In the genomic region with DNA sequence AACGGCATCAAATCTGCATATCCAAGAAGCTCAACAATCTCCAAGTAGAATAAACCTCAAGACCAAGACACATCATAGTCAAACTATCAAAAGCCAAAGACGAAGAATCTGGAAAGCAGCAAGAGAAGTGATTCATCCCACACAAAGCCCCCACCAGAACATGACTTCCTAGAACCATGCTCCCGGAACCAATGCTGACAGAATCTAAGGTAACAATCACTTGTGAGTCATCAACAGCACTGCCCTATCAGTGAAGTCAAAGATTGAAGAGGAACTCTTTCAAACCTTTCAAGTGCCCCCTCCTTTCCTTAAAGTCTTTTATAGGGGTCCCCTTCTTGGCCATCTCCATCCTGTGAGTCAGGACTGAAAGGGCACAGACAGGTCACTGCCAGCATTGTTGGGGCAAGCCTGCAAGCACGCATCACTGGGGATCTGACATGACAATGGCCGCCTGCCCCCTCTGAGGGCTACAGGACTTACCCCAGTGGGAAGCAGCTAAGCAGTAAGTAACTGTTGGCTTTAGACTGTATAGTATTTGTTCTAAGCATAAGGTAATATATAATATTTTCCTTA, we compare ENCODE assay signal across 14 cellular contexts. TPM values are rescaled to one million over a fixed set of nuclear protein-coding genes. Genes with fewer than 3 reads are reported as not detected.
DNase-seq lines count a peak whose midpoint lies in the region; ATAC-seq and TF ChIP-seq lines count a peak whose summit lies in the region.
"Had no signal": no experiment of that assay in that cellular context is flagged by ENCODE, and none has a peak within 500 bp of the region (broad histone marks: within the 10 kb centered on the region; RNA-seq: fewer than 3 reads in every experiment).

Gene CCDC70, plus strand, starts transcription at position 242 of the 573 bp plus-strand sequence. CDS start 3,443 bp downstream, outside the sequence.

- H3K27me3 ChIP-seq in RWPE2 (ENCODE audit: insufficient read depth, poor library complexity, severe bottlenecking) (no peaks in the 10 kb centered on the region), aorta (ENCODE audit: control insufficient read depth in 1 of 2, insufficient read depth in 2 of 2, low read length in 1 of 2) (no peaks in the 10 kb centered on the region)

- WGBS in aorta, 2 donors: 87 to 90% methylated on average over 5 of the region's 5 CpGs

- H3K4me3 ChIP-seq in RWPE2 (ENCODE audit: severe bottlenecking): no peak within 1 kb of the TSS
- no peak within 1 kb of the TSS for H3K4me3 ChIP-seq in aorta (ENCODE audit: low read length in 2 of 2)

- no peak within 1 kb of the TSS for H3K4me3 Mint-ChIP-seq in natural killer cell treated with Interleukin-12 subunit alpha and Interleukin-12 subunit beta and Interleukin-15 and Interleukin-18, amount 100 ng/mL, for 72 hours
- no peak within 1 kb of the TSS for H3K4me3 Mint-ChIP-seq in natural killer cell
- peak within 1 kb of the TSS; percentile 14 to 36 for H3K4me3 Mint-ChIP-seq in stimulated activated naive CD8-positive, alpha-beta T cell treated with anti-CD3 and anti-CD28 coated beads, Interleukin-15, amount 100 ng/mL, for 72 hours
- no peak within 1 kb of the TSS for H3K4me3 Mint-ChIP-seq in osteocyte (ENCODE audit: unreplicated experiment)
- H3K4me3 Mint-ChIP-seq: activated naive CD8-positive, alpha-beta T cell; effector memory CD8-positive, alpha-beta T cell; IgD-negative memory B cell had no signal

- intact Hi-C loops in natural killer cell (cut with micrococcal nuclease) (no loop called here), aorta (cut with DNase I) (no loop called here)

- DNase-seq in natural killer cell treated with Interleukin-12 subunit alpha and Interleukin-12 subunit beta and Interleukin-15 and Interleukin-18, amount 100 ng/mL, for 72 hours (ENCODE audit: low spot score): no peak
- no peak for DNase-seq in natural killer cell
- DNase-seq in RWPE2 (ENCODE audit: low spot score): no peak
- peak; percentile 69 for DNase-seq in dermis blood vessel endothelial cell
- DNase-seq in stimulated activated naive CD8-positive, alpha-beta T cell treated with anti-CD3 and anti-CD28 coated beads, Interleukin-15, amount 100 ng/mL, for 72 hours: peak; percentile 18 to 58
- no peak for DNase-seq in osteocyte (ENCODE audit: extremely low spot score, unreplicated experiment)
- DNase-seq in aorta: no peak
- DNase-seq: effector memory CD8-positive, alpha-beta T cell had no signal

- H3K36me3 Mint-ChIP-seq in natural killer cell treated with Interleukin-12 subunit alpha and Interleukin-12 subunit beta and Interleukin-15 and Interleukin-18, amount 100 ng/mL, for 72 hours: no peaks in the 10 kb centered on the region
- H3K36me3 Mint-ChIP-seq in natural killer cell (no peaks in the 10 kb centered on the region), osteocyte (ENCODE audit: unreplicated experiment) (no peaks in the 10 kb centered on the region)
- H3K36me3 Mint-ChIP-seq: activated naive CD8-positive, alpha-beta T cell had no signal

- peaks cover 26% of the 10 kb centered on the region for H3K4me1 ChIP-seq in RWPE2 (ENCODE audit: insufficient read depth, poor library complexity, severe bottlenecking)
- no peaks in the 10 kb centered on the region for H3K4me1 ChIP-seq in aorta (ENCODE audit: control insufficient read depth in 1 of 2, insufficient read depth in 2 of 2, low read length in 2 of 2)

- H3K9me3 ChIP-seq in RWPE2 (ENCODE audit: severe bottlenecking) (no peaks in the 10 kb centered on the region), aorta (ENCODE audit: control insufficient read depth, low read length) (no peaks in the 10 kb centered on the region)

- H3K36me3 ChIP-seq in RWPE2 (ENCODE audit: low read depth): no peaks in the 10 kb centered on the region
- no peaks in the 10 kb centered on the region for H3K36me3 ChIP-seq in aorta (ENCODE audit: control insufficient read depth in 1 of 2, insufficient read depth in 2 of 2, low read length in 1 of 2)

- peaks cover 0 to 9% of the 10 kb centered on the region in 2 donors for H3K4me1 Mint-ChIP-seq in natural killer cell treated with Interleukin-12 subunit alpha and Interleukin-12 subunit beta and Interleukin-15 and Interleukin-18, amount 100 ng/mL, for 72 hours (ENCODE audit: low read depth in 2 of 2)
- peaks cover 0 to 5% of the 10 kb centered on the region in 2 donors for H3K4me1 Mint-ChIP-seq in natural killer cell
- peaks cover 26% of the 10 kb centered on the region for H3K4me1 Mint-ChIP-seq in stimulated activated naive CD8-positive, alpha-beta T cell treated with anti-CD3 and anti-CD28 coated beads, Interleukin-15, amount 100 ng/mL, for 72 hours
- H3K4me1 Mint-ChIP-seq in osteocyte (ENCODE audit: unreplicated experiment): peaks cover 16% of the 10 kb centered on the region

- peak; percentile 55 to 76 for ATAC-seq in natural killer cell treated with Interleukin-12 subunit alpha and Interleukin-12 subunit beta and Interleukin-15 and Interleukin-18, amount 100 ng/mL, for 72 hours
- ATAC-seq in natural killer cell (no peak), RWPE2 (ENCODE audit: low read depth) (peak; percentile 65; the same call in 1 of the 3 replicates), aorta (ENCODE audit: low FRiP score) (no peak), GM19023 (IDR thresholded peaks at IDR 0.05; ENCODE audit: unreplicated experiment) (no peak)
- ATAC-seq in stimulated activated naive CD8-positive, alpha-beta T cell treated with anti-CD3 and anti-CD28 coated beads, Interleukin-15, amount 100 ng/mL, for 72 hours: peak; percentile 97
- ATAC-seq: effector memory CD8-positive, alpha-beta T cell had no signal

- no peak within 1 kb of the TSS for H3K27ac Mint-ChIP-seq in natural killer cell treated with Interleukin-12 subunit alpha and Interleukin-12 subunit beta and Interleukin-15 and Interleukin-18, amount 100 ng/mL, for 72 hours
- no peak within 1 kb of the TSS for H3K27ac Mint-ChIP-seq in natural killer cell
- peak within 1 kb of the TSS; percentile 74 for H3K27ac Mint-ChIP-seq in stimulated activated naive CD8-positive, alpha-beta T cell treated with anti-CD3 and anti-CD28 coated beads, Interleukin-15, amount 100 ng/mL, for 72 hours
- no peak within 1 kb of the TSS for H3K27ac Mint-ChIP-seq in osteocyte (ENCODE audit: unreplicated experiment)
- H3K27ac Mint-ChIP-seq: effector memory CD8-positive, alpha-beta T cell; IgD-negative memory B cell had no signal

- no peak within 1 kb of the TSS for H3K27ac ChIP-seq in RWPE2 (ENCODE audit: poor library complexity, severe bottlenecking)
- H3K27ac ChIP-seq in aorta (ENCODE audit: low read depth in 1 of 2, low read length in 2 of 2): no peak within 1 kb of the TSS
- H3K27ac ChIP-seq: C4-2B had no signal

- peaks cover 17 to 27% of the 10 kb centered on the region in 2 donors for H3K27me3 Mint-ChIP-seq in natural killer cell treated with Interleukin-12 subunit alpha and Interleukin-12 subunit beta and Interleukin-15 and Interleukin-18, amount 100 ng/mL, for 72 hours
- H3K27me3 Mint-ChIP-seq in natural killer cell (ENCODE audit: low read depth in 2 of 2) (peaks cover 16 to 39% of the 10 kb centered on the region in 2 donors), osteocyte (ENCODE audit: unreplicated experiment) (peaks cover 6% of the 10 kb centered on the region)
- H3K27me3 Mint-ChIP-seq in stimulated activated naive CD8-positive, alpha-beta T cell treated with anti-CD3 and anti-CD28 coated beads, Interleukin-15, amount 100 ng/mL, for 72 hours: no peaks in the 10 kb centered on the region
- H3K27me3 Mint-ChIP-seq: activated naive CD8-positive, alpha-beta T cell had no signal

- H3K9me3 Mint-ChIP-seq in natural killer cell treated with Interleukin-12 subunit alpha and Interleukin-12 subunit beta and Interleukin-15 and Interleukin-18, amount 100 ng/mL, for 72 hours: no peaks in the 10 kb centered on the region
- H3K9me3 Mint-ChIP-seq in natural killer cell (no peaks in the 10 kb centered on the region), osteocyte (ENCODE audit: unreplicated experiment) (no peaks in the 10 kb centered on the region)
- H3K9me3 Mint-ChIP-seq in stimulated activated naive CD8-positive, alpha-beta T cell treated with anti-CD3 and anti-CD28 coated beads, Interleukin-15, amount 100 ng/mL, for 72 hours: no peaks in the 10 kb centered on the region
- H3K9me3 Mint-ChIP-seq: effector memory CD8-positive, alpha-beta T cell; IgD-negative memory B cell had no signal

- TF ChIP-seq CTCF in natural killer cell (IDR thresholded peaks at IDR 0.05) (no peak), RWPE2 (IDR thresholded peaks at IDR 0.05; ENCODE audit: poor library complexity, severe bottlenecking) (no peak), osteocyte (IDR thresholded peaks at IDR 0.05) (no peak)

RNA-seq across cellular contexts. Expression of gene CCDC70, which starts in this region (rescaled TPM):
- not detected for total RNA-seq in natural killer cell treated with Interleukin-12 subunit alpha and Interleukin-12 subunit beta and Interleukin-15 and Interleukin-18, amount 100 ng/mL, for 72 hours
- total RNA-seq in natural killer cell (not detected), dermis blood vessel endothelial cell (not detected in 2 replicates), osteocyte (not detected in 2 replicates), aorta (not detected)
- not detected for polyA plus RNA-seq in aorta
- total RNA-seq: mesenteric fat pad, ureter had no signal
- polyA plus RNA-seq: IgD-negative memory B cell had no signal

Comparison
In these comparisons a context has a peak if more than half of its experiments do, and no peak if none do; other contexts are left out.
1. Peak in ATAC-seq in natural killer cell treated with Interleukin-12 subunit alpha and Interleukin-12 subunit beta and Interleukin-15 and Interleukin-18, amount 100 ng/mL, for 72 hours; RNA of the gene not detected or under 1 TPM.
2. Peak in DNase-seq in dermis blood vessel endothelial cell; RNA of the gene not detected or under 1 TPM.
3. ATAC-seq: peak in RWPE2 (single experiment) and stimulated activated naive CD8-positive, alpha-beta T cell treated with anti-CD3 and anti-CD28 coated beads, Interleukin-15, amount 100 ng/mL, for 72 hours (single experiment); none in natural killer cell (0 of 3), aorta (single experiment) and GM19023 (single experiment).
4. DNase-seq: peak in stimulated activated naive CD8-positive, alpha-beta T cell treated with anti-CD3 and anti-CD28 coated beads, Interleukin-15, amount 100 ng/mL, for 72 hours (2 of 2); none in natural killer cell treated with Interleukin-12 subunit alpha and Interleukin-12 subunit beta and Interleukin-15 and Interleukin-18, amount 100 ng/mL, for 72 hours (single experiment), natural killer cell (single experiment), RWPE2 (single experiment), osteocyte (single experiment) and aorta (0 of 2).
5. H3K27ac Mint-ChIP-seq: peak in stimulated activated naive CD8-positive, alpha-beta T cell treated with anti-CD3 and anti-CD28 coated beads, Interleukin-15, amount 100 ng/mL, for 72 hours (2 of 2); none in natural killer cell treated with Interleukin-12 subunit alpha and Interleukin-12 subunit beta and Interleukin-15 and Interleukin-18, amount 100 ng/mL, for 72 hours (0 of 2), natural killer cell (0 of 2) and osteocyte (single experiment).
6. H3K4me3 Mint-ChIP-seq: peak in stimulated activated naive CD8-positive, alpha-beta T cell treated with anti-CD3 and anti-CD28 coated beads, Interleukin-15, amount 100 ng/mL, for 72 hours (2 of 2); none in natural killer cell treated with Interleukin-12 subunit alpha and Interleukin-12 subunit beta and Interleukin-15 and Interleukin-18, amount 100 ng/mL, for 72 hours (single experiment), natural killer cell (single experiment) and osteocyte (single experiment).